Comparison of ENCODE assay signal across 18 cellular contexts in genomic region chr2:211812587-211812986, GRCh38.
DNase-seq lines count a peak whose midpoint lies in the region; ATAC-seq and TF ChIP-seq lines count a peak whose summit lies in the region.
"Had no signal": no experiment of that assay in that cellular context is flagged by ENCODE, and none has a peak within 500 bp of the region (broad histone marks: within the 10 kb centered on the region; RNA-seq: fewer than 3 reads in every experiment).

No MANE protein-coding gene starts in this region.

- H3K36me3 Mint-ChIP-seq in GM23338 (ENCODE audit: low read depth) (no peaks in the 10 kb centered on the region), WTC11 (no peaks in the 10 kb centered on the region)
- no peaks in the 10 kb centered on the region for H3K36me3 Mint-ChIP-seq in activated T-cell treated with anti-CD3 and anti-CD28 coated beads, Interleukin-2, amount 50 U/mL, for 4 hours (ENCODE audit: insufficient read depth)
- H3K36me3 Mint-ChIP-seq: CD4-positive, CD25-positive, alpha-beta regulatory T cell; CD8-positive, alpha-beta memory T cell had no signal

- CTCF ChIA-PET in WTC11 (lab: Charles Lee) = interaction anchor here (0.5 to 0.9 kb wide), 6 partner anchors 14 to 222 kb away, joined by 3 to 7 read pairs (median 4); no protein-coding TSS in a partner anchor

- H4K20me1 ChIP-seq in GM23338 (replicated peaks; ENCODE audit: insufficient read depth) = no peaks in the 10 kb centered on the region

- TF ChIP-seq EP300 in ovary (IDR thresholded peaks at IDR 0.05) = no peak

- TF ChIP-seq CTCF in BE2C (IDR thresholded peaks at IDR 0.05; ENCODE audit: low read depth, low read length) = no peak
- no peak; a peak in 1 of 4 replicates for TF ChIP-seq CTCF in GM23338 (conservative IDR thresholded peaks at IDR 0.05; ENCODE audit: low read depth in 2 of 2)
- no peak for TF ChIP-seq CTCF in WTC11 (IDR thresholded peaks at IDR 0.05)
- TF ChIP-seq CTCF in ovary (IDR thresholded peaks at IDR 0.05) = no peak

- TF ChIP-seq POLR2A in ovary (IDR thresholded peaks at IDR 0.05) = no peak

- ATAC-seq in GM23338 = peak; percentile 68
- ATAC-seq in WTC11 = peak; percentile 99
- ATAC-seq in activated T-cell treated with anti-CD3 and anti-CD28 coated beads, Interleukin-2, amount 50 U/mL, for 4 hours = no peak
- ATAC-seq: K562 had no signal

- POLR2A ChIA-PET in WTC11 (lab: Charles Lee) = no interaction called here

- no peak overlapping the region; the same call in 1 of the 2 replicates for H2AFZ ChIP-seq in GM23338

- H3K4me2 ChIP-seq in GM23338 = no peak overlapping the region

- H3K4me1 ChIP-seq in BE2C = peaks cover 6% of the 10 kb centered on the region
- H3K4me1 ChIP-seq in GM23338 (ENCODE audit: insufficient read depth) = no peaks in the 10 kb centered on the region
- H3K4me1 ChIP-seq in ovary (ENCODE audit: insufficient read depth) = no peaks in the 10 kb centered on the region
- H3K4me1 ChIP-seq: HAP-1 had no signal

- H3K4me3 ChIP-seq in BE2C (ENCODE audit: low read depth, low read length) (no peak overlapping the region), GM23338 (no peak overlapping the region), ovary (no peak overlapping the region)
- H3K4me3 ChIP-seq: HAP-1, K562 had no signal

- H3K9me3 ChIP-seq in BE2C (no peaks in the 10 kb centered on the region), ovary (no peaks in the 10 kb centered on the region)
- H3K9me3 ChIP-seq: HAP-1 had no signal

- H3K27ac ChIP-seq in GM23338 (ENCODE audit: low read depth) = no peak overlapping the region
- no peak overlapping the region for H3K27ac ChIP-seq in ovary
- H3K27ac ChIP-seq: HL-60 had no signal

- no peak overlapping the region for H3K27ac Mint-ChIP-seq in GM23338
- no peak overlapping the region for H3K27ac Mint-ChIP-seq in WTC11
- H3K27ac Mint-ChIP-seq: B cell; CD4-positive, CD25-positive, alpha-beta regulatory T cell; CD8-positive, alpha-beta memory T cell had no signal

- 53 to 75% (median 69%) methylated on average over 4 of the region's 4 CpGs for WGBS in ovary, 3 donors

- no peaks in the 10 kb centered on the region for H3K4me1 Mint-ChIP-seq in GM23338
- H3K4me1 Mint-ChIP-seq in WTC11 = no peaks in the 10 kb centered on the region
- no peaks in the 10 kb centered on the region for H3K4me1 Mint-ChIP-seq in activated T-cell treated with anti-CD3 and anti-CD28 coated beads, Interleukin-2, amount 50 U/mL, for 4 hours (ENCODE audit: low read depth)
- H3K4me1 Mint-ChIP-seq: B cell; CD4-positive, CD25-positive, alpha-beta regulatory T cell; CD8-positive, alpha-beta memory T cell had no signal

- H3K9me2 ChIP-seq in GM23338 (ENCODE audit: insufficient read depth) = no peaks in the 10 kb centered on the region

- H3K4me3 Mint-ChIP-seq in GM23338 (no peak overlapping the region), WTC11 (no peak overlapping the region)
- H3K4me3 Mint-ChIP-seq in activated T-cell treated with anti-CD3 and anti-CD28 coated beads, Interleukin-2, amount 50 U/mL, for 4 hours = no peak overlapping the region
- H3K4me3 Mint-ChIP-seq: B cell; CD4-positive, CD25-positive, alpha-beta regulatory T cell; CD8-positive, alpha-beta memory T cell had no signal

- H3K36me3 ChIP-seq in BE2C (no peaks in the 10 kb centered on the region), GM23338 (ENCODE audit: insufficient read depth) (no peaks in the 10 kb centered on the region), ovary (no peaks in the 10 kb centered on the region)
- H3K36me3 ChIP-seq: HAP-1 had no signal

- peak; percentile 9 for DNase-seq in BE2C
- DNase-seq in GM23338 (ENCODE audit: low spot score) = peak; percentile 12
- DNase-seq in WTC11 (ENCODE audit: low spot score) = peak; percentile 16
- peak; percentile 14 for DNase-seq in iPS DF 4.7 (ENCODE audit: extremely low read depth, low spot score)
- no peak for DNase-seq in activated T-cell treated with anti-CD3 and anti-CD28 coated beads, Interleukin-2, amount 50 U/mL, for 4 hours
- DNase-seq in midbrain (lab: John Stamatoyannopoulos, UW) = no peak
- no peak for DNase-seq in ovary
- DNase-seq: C1 segment of cervical spinal cord; CD4-positive, CD25-positive, alpha-beta regulatory T cell; CD8-positive, alpha-beta memory T cell; COR-L47; GF-D8; GOT3; IMR-90 had no signal

- no peaks in the 10 kb centered on the region for H3K27me3 ChIP-seq in BE2C
- H3K27me3 ChIP-seq in GM23338 (ENCODE audit: insufficient read depth) = no peaks in the 10 kb centered on the region
- H3K27me3 ChIP-seq in ovary = no peaks in the 10 kb centered on the region

- H3K79me2 ChIP-seq in GM23338 (replicated peaks; ENCODE audit: insufficient read depth) = no peaks in the 10 kb centered on the region

- intact Hi-C loops in ovary (cut with DNase I) = no loop called here

- H3K9me3 Mint-ChIP-seq in GM23338 = no peaks in the 10 kb centered on the region; the same call in 2 of the 3 replicates
- peaks cover 3% of the 10 kb centered on the region; the same call in 1 of the 2 replicates for H3K9me3 Mint-ChIP-seq in WTC11
- H3K9me3 Mint-ChIP-seq in activated T-cell treated with anti-CD3 and anti-CD28 coated beads, Interleukin-2, amount 50 U/mL, for 4 hours = peaks cover 6% of the 10 kb centered on the region

- H3F3A ChIP-seq in GM23338 (replicated peaks; ENCODE audit: low read depth) = no peaks in the 10 kb centered on the region

- H3K27me3 Mint-ChIP-seq in GM23338 (ENCODE audit: insufficient read depth, low read depth, poor library complexity) (no peaks in the 10 kb centered on the region), WTC11 (ENCODE audit: low read depth) (no peaks in the 10 kb centered on the region)
- H3K27me3 Mint-ChIP-seq in activated T-cell treated with anti-CD3 and anti-CD28 coated beads, Interleukin-2, amount 50 U/mL, for 4 hours (ENCODE audit: low read depth) = no peaks in the 10 kb centered on the region
- H3K27me3 Mint-ChIP-seq: B cell; CD4-positive, CD25-positive, alpha-beta regulatory T cell; CD8-positive, alpha-beta memory T cell had no signal

TF ChIP-seq in GM23338, 12 proteins besides CTCF, POLR2A, EP300 and RAD21 (continues in another document):
- no peak for TF ChIP-seq REST (IDR thresholded peaks at IDR 0.05; ENCODE audit: unreplicated experiment)
- TF ChIP-seq NANOG (IDR thresholded peaks at IDR 0.05; ENCODE audit: borderline replicate concordance) = no peak
- no peak for TF ChIP-seq EZH2 (IDR thresholded peaks at IDR 0.05; ENCODE audit: low read depth, unreplicated experiment)
- TF ChIP-seq ZNF331 (CRISPR knock-in tag; IDR thresholded peaks at IDR 0.05; ENCODE audit: low read depth) = no peak

TF ChIP-seq in WTC11, 78 proteins besides CTCF, POLR2A, EP300 and RAD21:
- no peak for TF ChIP-seq AR (CRISPR knock-in tag; IDR thresholded peaks at IDR 0.05)
- no peak for TF ChIP-seq USF2 (CRISPR knock-in tag; IDR thresholded peaks at IDR 0.05)
- TF ChIP-seq, protein P1, sequence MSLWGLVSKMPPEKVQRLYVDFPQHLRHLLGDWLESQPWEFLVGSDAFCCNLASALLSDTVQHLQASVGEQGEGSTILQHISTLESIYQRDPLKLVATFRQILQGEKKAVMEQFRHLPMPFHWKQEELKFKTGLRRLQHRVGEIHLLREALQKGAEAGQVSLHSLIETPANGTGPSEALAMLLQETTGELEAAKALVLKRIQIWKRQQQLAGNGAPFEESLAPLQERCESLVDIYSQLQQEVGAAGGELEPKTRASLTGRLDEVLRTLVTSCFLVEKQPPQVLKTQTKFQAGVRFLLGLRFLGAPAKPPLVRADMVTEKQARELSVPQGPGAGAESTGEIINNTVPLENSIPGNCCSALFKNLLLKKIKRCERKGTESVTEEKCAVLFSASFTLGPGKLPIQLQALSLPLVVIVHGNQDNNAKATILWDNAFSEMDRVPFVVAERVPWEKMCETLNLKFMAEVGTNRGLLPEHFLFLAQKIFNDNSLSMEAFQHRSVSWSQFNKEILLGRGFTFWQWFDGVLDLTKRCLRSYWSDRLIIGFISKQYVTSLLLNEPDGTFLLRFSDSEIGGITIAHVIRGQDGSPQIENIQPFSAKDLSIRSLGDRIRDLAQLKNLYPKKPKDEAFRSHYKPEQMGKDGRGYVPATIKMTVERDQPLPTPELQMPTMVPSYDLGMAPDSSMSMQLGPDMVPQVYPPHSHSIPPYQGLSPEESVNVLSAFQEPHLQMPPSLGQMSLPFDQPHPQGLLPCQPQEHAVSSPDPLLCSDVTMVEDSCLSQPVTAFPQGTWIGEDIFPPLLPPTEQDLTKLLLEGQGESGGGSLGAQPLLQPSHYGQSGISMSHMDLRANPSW (CRISPR knock-in tag; conservative IDR thresholded peaks at IDR 0.05; ENCODE audit: low read depth) = no peak
- TF ChIP-seq ZNF263 (CRISPR knock-in tag; IDR thresholded peaks at IDR 0.05; ENCODE audit: low read depth) = no peak
- TF ChIP-seq CREM (CRISPR knock-in tag; IDR thresholded peaks at IDR 0.05) = no peak
- TF ChIP-seq IRF2 (CRISPR knock-in tag; IDR thresholded peaks at IDR 0.05; ENCODE audit: borderline replicate concordance, low read depth) = no peak
- TF ChIP-seq NR3C1 (CRISPR knock-in tag; conservative IDR thresholded peaks at IDR 0.05; ENCODE audit: low read depth) = no peak
- no peak for TF ChIP-seq MXD4 (CRISPR knock-in tag; IDR thresholded peaks at IDR 0.05; ENCODE audit: borderline replicate concordance)
TF ChIP-seq in WTC11: peak in this region for 0.

Comparison
In these comparisons a context has a peak if more than half of its experiments do, and no peak if none do; other contexts are left out.
1. DNase-seq: peak in BE2C (single experiment), GM23338 (single experiment), WTC11 (single experiment) and iPS DF 4.7 (single experiment); none in activated T-cell treated with anti-CD3 and anti-CD28 coated beads, Interleukin-2, amount 50 U/mL, for 4 hours (single experiment), midbrain (single experiment) and ovary (0 of 5).
2. ATAC-seq: peak in GM23338 (single experiment) and WTC11 (single experiment); none in activated T-cell treated with anti-CD3 and anti-CD28 coated beads, Interleukin-2, amount 50 U/mL, for 4 hours (0 of 2).